Comparison of ENCODE assay signal across 10 cellular contexts in the genomic region with DNA sequence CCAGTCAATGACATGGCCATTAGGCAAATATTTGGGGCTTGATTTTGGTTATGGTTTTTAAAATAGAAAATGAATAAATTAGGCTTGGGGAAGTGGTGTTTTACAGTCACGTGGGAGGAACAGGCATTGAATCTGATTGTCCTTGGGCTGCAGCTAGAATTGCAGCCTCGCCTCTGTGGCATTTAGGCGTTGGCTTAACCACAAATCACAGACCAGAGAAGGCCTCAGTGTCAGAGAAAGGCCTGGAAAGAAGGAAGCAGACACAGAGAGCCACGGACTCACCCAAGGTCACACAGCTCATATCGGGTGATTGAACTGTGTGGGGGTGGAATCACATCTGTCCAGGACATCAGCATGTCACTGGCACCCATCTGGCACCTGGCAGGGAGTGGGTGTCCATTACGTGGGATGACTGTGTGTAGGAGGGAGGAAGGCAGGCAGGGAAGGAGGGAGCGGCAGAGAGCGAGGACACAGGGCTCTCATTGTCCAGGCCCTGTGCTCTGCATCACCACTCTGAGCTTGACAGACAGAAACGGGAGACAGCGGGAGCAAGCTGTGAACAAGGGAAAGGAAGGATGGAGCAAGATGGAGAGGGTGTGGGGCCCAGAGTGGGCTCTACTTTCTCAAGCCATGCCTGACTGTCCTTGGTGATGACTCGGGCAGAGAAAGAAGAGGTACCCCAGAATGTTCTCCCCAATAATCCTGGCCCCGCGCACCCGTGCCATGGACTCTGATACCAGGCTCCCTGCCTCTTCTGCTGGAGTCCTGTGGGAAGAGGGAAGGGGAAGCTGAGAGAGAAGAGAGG.
DNase-seq lines count a peak whose midpoint lies in the region; ATAC-seq, FAIRE-seq and TF ChIP-seq lines count a peak whose summit lies in the region.
"Had no signal": no experiment of that assay in that cellular context is flagged by ENCODE, and none has a peak within 500 bp of the region (broad histone marks: within the 10 kb centered on the region; RNA-seq: fewer than 3 reads in every experiment).

No MANE protein-coding gene starts in this region.

- TF ChIP-seq POLR2A in GM12878 (IDR thresholded peaks at IDR 0.05; ENCODE audit: low read depth, low read length) (no peak), ovary (IDR thresholded peaks at IDR 0.05) (no peak)

- no peak for TF ChIP-seq EP300 in GM12878 (IDR thresholded peaks at IDR 0.05; ENCODE audit: borderline replicate concordance in 1 of 2, control insufficient read depth in 1 of 2, low read depth in 2 of 2, low read length in 2 of 2)
- no peak for TF ChIP-seq EP300 in ovary (IDR thresholded peaks at IDR 0.05)

- intact Hi-C loops in GM12878 (cut with micrococcal nuclease; ENCODE audit: unreplicated experiment) (no loop called here), ovary (cut with DNase I) (no loop called here)
- intact Hi-C loops in CD8-positive, alpha-beta T cell (cut with DNase I, micrococcal nuclease): no loop called here

- H3K27ac ChIP-seq in GM12878 (ENCODE audit: control insufficient read depth, insufficient read depth): no peak overlapping the region
- no peak overlapping the region for H3K27ac ChIP-seq in ovary
- H3K27ac ChIP-seq in CD8-positive, alpha-beta T cell (ENCODE audit: low read depth, low read length): no peak overlapping the region
- H3K27ac ChIP-seq: thoracic aorta had no signal

- SMC1A ChIA-PET in GM12878 (lab: Charles Lee; ENCODE audit: uncharacterized antibody, unreplicated experiment): interaction anchor here (1.1 kb wide), 1 partner anchor 8 kb away, joined by 3 read pairs; no protein-coding TSS in a partner anchor

- H3K27ac Mint-ChIP-seq in CD8-positive, alpha-beta T cell: no peak overlapping the region

- H3K9ac ChIP-seq in GM12878 (ENCODE audit: control insufficient read depth, insufficient read depth, low read length): no peak overlapping the region

- 48% methylated on average over 14 of the region's 14 CpGs for WGBS in GM12878 (ENCODE audit: insufficient coverage, insufficient replicate concordance, low lambda C conversion rate, missing lambda C conversion rate)
- 54 to 62% (median 60%) methylated on average over 14 of the region's 14 CpGs for WGBS in ovary, 3 donors

- H3K4me3 Mint-ChIP-seq in CD8-positive, alpha-beta T cell: no peak overlapping the region

- H3K4me3 ChIP-seq in GM12878 (no peak overlapping the region), ovary (no peak overlapping the region)
- H3K4me3 ChIP-seq in CD8-positive, alpha-beta T cell (ENCODE audit: low read depth, low read length): no peak overlapping the region
- H3K4me3 ChIP-seq: thoracic aorta had no signal

- H3K9me3 Mint-ChIP-seq in CD8-positive, alpha-beta T cell: no peaks in the 10 kb centered on the region

- no peaks in the 10 kb centered on the region for H3K36me3 ChIP-seq in GM12878 (ENCODE audit: control insufficient read depth in 2 of 2, insufficient read depth in 2 of 2, low read length in 1 of 2)
- H3K36me3 ChIP-seq in ovary: no peaks in the 10 kb centered on the region
- H3K36me3 ChIP-seq in CD8-positive, alpha-beta T cell (ENCODE audit: insufficient read depth, low read length): no peaks in the 10 kb centered on the region
- H3K36me3 ChIP-seq: thoracic aorta had no signal

- H3K27me3 Mint-ChIP-seq in CD8-positive, alpha-beta T cell (ENCODE audit: low read depth): peaks cover 5% of the 10 kb centered on the region

- in situ Hi-C loops in ACHN (cut with HindIII; ENCODE audit: low pct_ligation_motif_present, low pct_unique_long_range_greater_than_20kb, low sequenced_read_pairs) (no loop called here), GM12878 (cut with MboI) (no loop called here)

- TF ChIP-seq CTCF in GM12878 (IDR thresholded peaks at IDR 0.05 in 2 of 3, conservative IDR thresholded peaks at IDR 0.05 in 1 of 3; ENCODE audit: control insufficient read depth in 2 of 3, extremely low read depth in 1 of 3, insufficient read depth in 1 of 3, low read depth in 3 of 3, low read length in 3 of 3): no peak
- no peak for TF ChIP-seq CTCF in ovary (IDR thresholded peaks at IDR 0.05)
- no peak for TF ChIP-seq CTCF in CD8-positive, alpha-beta T cell (IDR thresholded peaks at IDR 0.05)

- H3K4me2 ChIP-seq in GM12878 (ENCODE audit: control insufficient read depth, insufficient read depth): peak overlapping the region; percentile 22; the same call in 1 of the 2 replicates

- H3K4me1 Mint-ChIP-seq in CD8-positive, alpha-beta T cell (ENCODE audit: low read depth): no peaks in the 10 kb centered on the region

- DNase-seq in ACHN (peak; percentile 16), HT1080 (ENCODE audit: low read depth) (peak; percentile 79), GM12878 (ENCODE audit: low read depth, low spot score) (no peak), left lobe of liver (ENCODE audit: low spot score) (peak; percentile 45), ovary (no peak), SK-N-DZ (ENCODE audit: low spot score) (no peak)
- DNase-seq in CD8-positive, alpha-beta T cell: no peak
- DNase-seq in central memory CD4-positive, alpha-beta T cell: no peak

- RAD21 ChIA-PET in GM12878 (lab: Charles Lee; ENCODE audit: unreplicated experiment): no interaction called here

- peak overlapping the region; percentile 1; the same call in 1 of the 2 replicates for H2AFZ ChIP-seq in GM12878 (ENCODE audit: control insufficient read depth, low read depth, low read length)

- peaks cover 0 to 4% of the 10 kb centered on the region in 2 experiments; a peak in 2 of 4 replicates for H3K27me3 ChIP-seq in GM12878 (replicated peaks in 1 of 2; ENCODE audit: control insufficient read depth in 2 of 2, insufficient read depth in 2 of 2, low read length in 1 of 2)
- no peaks in the 10 kb centered on the region for H3K27me3 ChIP-seq in ovary
- no peaks in the 10 kb centered on the region for H3K27me3 ChIP-seq in CD8-positive, alpha-beta T cell (ENCODE audit: insufficient read depth, low read length)

- no peaks in the 10 kb centered on the region for H3K36me3 Mint-ChIP-seq in CD8-positive, alpha-beta T cell

- no TSS peak for BruUV-seq in GM12878 (replicated peaks; lab: Mats Ljungman, UMichigan)

- POLR2A ChIA-PET in GM12878 (lab: Charles Lee): no interaction called here
- POLR2A ChIA-PET in CD8-positive, alpha-beta T cell (lab: Charles Lee): no interaction called here

- TF ChIP-seq RAD21 in GM12878 (IDR thresholded peaks at IDR 0.05; ENCODE audit: insufficient read depth, low read depth, low read length): no peak

- no peak for FAIRE-seq in GM12878 (lab: Jason Lieb, UNC)
- FAIRE-seq: G401.6 had no signal

- no peaks in the 10 kb centered on the region for H3K79me2 ChIP-seq in GM12878 (ENCODE audit: control insufficient read depth, insufficient read depth, low read length)

- H4K20me1 ChIP-seq in GM12878 (ENCODE audit: control insufficient read depth, insufficient read depth): no peaks in the 10 kb centered on the region

- H3K4me1 ChIP-seq in GM12878 (ENCODE audit: control insufficient read depth, insufficient read depth, low read length) (peaks cover 10% of the 10 kb centered on the region; the same call in 1 of the 2 replicates), ovary (ENCODE audit: insufficient read depth) (peaks cover 11% of the 10 kb centered on the region)
- H3K4me1 ChIP-seq in CD8-positive, alpha-beta T cell (ENCODE audit: insufficient read depth, low read length): no peaks in the 10 kb centered on the region

- H3K9me3 ChIP-seq in GM12878 (replicated peaks; ENCODE audit: control insufficient read depth, insufficient read depth, low read length) (no peaks in the 10 kb centered on the region; the same call in 2 of the 3 replicates), ovary (no peaks in the 10 kb centered on the region)
- no peaks in the 10 kb centered on the region for H3K9me3 ChIP-seq in CD8-positive, alpha-beta T cell (ENCODE audit: low read length)
- H3K9me3 ChIP-seq: thoracic aorta had no signal

- ATAC-seq in GM12878 (no peak; the same call in 2 of the 3 replicates), left lobe of liver (peak; percentile 3)
- ATAC-seq in CD8-positive, alpha-beta T cell: no peak

- CTCF ChIA-PET in GM12878 (lab: Yijun Ruan, JAX): no interaction called here
- CTCF ChIA-PET in CD8-positive, alpha-beta T cell (lab: Charles Lee): interaction anchor here (1.3 kb wide), 1 partner anchor 189 kb away, joined by 4 read pairs; no protein-coding TSS in a partner anchor

TF ChIP-seq in GM12878, 131 proteins besides CTCF, POLR2A, EP300 and RAD21:
- TF ChIP-seq RUNX3 (IDR thresholded peaks at IDR 0.05; ENCODE audit: low read length) (peak; percentile 28; the same call in 1 of the 2 replicates), MTA2 (IDR thresholded peaks at IDR 0.05; ENCODE audit: low read depth) (no peak), SPI1 (IDR thresholded peaks at IDR 0.05; ENCODE audit: borderline replicate concordance, insufficient read depth, low read depth, low read length) (0 out of 2 replicates have a peak, but pooled peaks have one; percentile 6), TCF7 (IDR thresholded peaks at IDR 0.05; ENCODE audit: borderline replicate concordance) (no peak), RAD51 (IDR thresholded peaks at IDR 0.05) (peak; percentile 60; the same call in 1 of the 2 replicates)
TF ChIP-seq in GM12878: peak in this region for 3.

Comparison
In these comparisons a context has a peak if more than half of its experiments do, and no peak if none do; other contexts are left out.
1. DNase-seq: peak in ACHN (single experiment), HT1080 (single experiment) and left lobe of liver (single experiment); none in GM12878 (single experiment), ovary (0 of 5), SK-N-DZ (single experiment), CD8-positive, alpha-beta T cell (0 of 7) and central memory CD4-positive, alpha-beta T cell (single experiment).